In genomic region chr10:132400547-132401151, GRCh38 we compare ENCODE assay signal across 11 cellular contexts. TPM values are rescaled to one million over a fixed set of nuclear protein-coding genes. Genes with fewer than 3 reads are reported as not detected.
DNase-seq lines count a peak whose midpoint lies in the region; ATAC-seq lines count a peak whose summit lies in the region.
"Had no signal": no experiment of that assay in that cellular context is flagged by ENCODE, and none has a peak within 500 bp of the region (broad histone marks: within the 10 kb centered on the region; RNA-seq: fewer than 3 reads in every experiment).

No MANE protein-coding gene starts in this region.

- H3K4me1 Mint-ChIP-seq in naive B cell = peaks cover 29 to 53% (median 42%) of the 10 kb centered on the region in 3 donors

- no peaks in the 10 kb centered on the region for H3K4me1 ChIP-seq in urinary bladder (ENCODE audit: insufficient read depth)

- H3K27ac Mint-ChIP-seq in naive B cell = peak overlapping the region; percentile 9 to 95 (median 66)
- H3K27ac Mint-ChIP-seq: activated CD8-positive, alpha-beta T cell treated with anti-CD3 and anti-CD28 coated beads, Interleukin-2, amount 10 ng/mL, durations not matched to agents 7 days and 5 days; activated naive CD4-positive, alpha-beta T cell treated with anti-CD3 and anti-CD28 coated beads, Interleukin-2, amount 50 U/mL, for 24 hours had no signal

- 66% methylated on average over 17 of the region's 17 CpGs for WGBS in urinary bladder

- intact Hi-C loops in Right ventricle myocardium inferior (cut with DNase I) (no loop called here), cardiac septum (cut with DNase I) (no loop called here), Right ventricle myocardium superior (cut with DNase I) (no loop called here)

- peak overlapping the region in 6 of 8 donors; percentile 4 to 92 (median 32) for H3K4me3 Mint-ChIP-seq in naive B cell
- H3K4me3 Mint-ChIP-seq: activated CD8-positive, alpha-beta T cell treated with anti-CD3 and anti-CD28 coated beads, Interleukin-2, amount 10 ng/mL, durations not matched to agents 7 days and 5 days; activated naive CD4-positive, alpha-beta T cell treated with anti-CD3 and anti-CD28 coated beads, Interleukin-2, amount 50 U/mL, for 24 hours had no signal

- no peaks in the 10 kb centered on the region for H3K36me3 Mint-ChIP-seq in naive B cell
- H3K36me3 Mint-ChIP-seq: activated naive CD4-positive, alpha-beta T cell treated with anti-CD3 and anti-CD28 coated beads, Interleukin-2, amount 50 U/mL, for 24 hours had no signal

- no peak overlapping the region for H3K4me3 ChIP-seq in urinary bladder (ENCODE audit: low read depth, low read length)

- peaks cover 5% of the 10 kb centered on the region for H3K36me3 ChIP-seq in urinary bladder (ENCODE audit: insufficient read depth)

- H3K9me3 Mint-ChIP-seq in naive B cell = no peaks in the 10 kb centered on the region
- H3K9me3 Mint-ChIP-seq: activated naive CD4-positive, alpha-beta T cell treated with anti-CD3 and anti-CD28 coated beads, Interleukin-2, amount 50 U/mL, for 24 hours had no signal

- H3K27ac ChIP-seq in urinary bladder (ENCODE audit: low read depth) = peak overlapping the region; percentile 86

- DNase-seq in Right ventricle myocardium inferior (ENCODE audit: missing footprints) (peak; percentile 69), cardiac septum (ENCODE audit: low spot score) (no peak), Right ventricle myocardium superior (peak; percentile 56), naive B cell (no peak), dedifferentiated amniotic fluid mesenchymal stem cell (ENCODE audit: extremely low spot score) (no peak)
- DNase-seq: activated CD8-positive, alpha-beta T cell treated with anti-CD3 and anti-CD28 coated beads, Interleukin-2, amount 10 ng/mL, durations not matched to agents 7 days and 5 days; NCI-H1694 had no signal

- ATAC-seq in Right ventricle myocardium inferior (no peak), Right ventricle myocardium superior (ENCODE audit: poor library complexity) (peak; percentile 6), naive B cell (ENCODE audit: low read depth in 2 of 2) (no peak), HG03460 (IDR thresholded peaks at IDR 0.05; ENCODE audit: unreplicated experiment) (no peak), HG03469 (IDR thresholded peaks at IDR 0.05; ENCODE audit: unreplicated experiment) (no peak)
- ATAC-seq: activated CD8-positive, alpha-beta T cell treated with anti-CD3 and anti-CD28 coated beads, Interleukin-2, amount 10 ng/mL, durations not matched to agents 7 days and 5 days had no signal

- H3K27me3 Mint-ChIP-seq in naive B cell = no peaks in the 10 kb centered on the region
- H3K27me3 Mint-ChIP-seq: activated naive CD4-positive, alpha-beta T cell treated with anti-CD3 and anti-CD28 coated beads, Interleukin-2, amount 50 U/mL, for 24 hours had no signal

RNA-seq across cellular contexts. Expression of gene PWWP2B, which starts 3.6 kb away (rescaled TPM):
- 22.3 TPM for total RNA-seq in Right ventricle myocardium inferior
- 14.3 TPM for total RNA-seq in cardiac septum
- total RNA-seq in Right ventricle myocardium superior = 23.0 TPM
- 10 to 100 TPM in 1 of 6 donors, 1 to 10 TPM in 5; 3.3 to 10.3 (median 6.2) TPM for polyA plus RNA-seq in naive B cell (ENCODE audit: low read depth in 6 of 6)
- total RNA-seq in urinary bladder = 6.8 TPM
- 16.6 TPM for polyA plus RNA-seq in urinary bladder

Comparison
In these comparisons a context has a peak if more than half of its experiments do, and no peak if none do; other contexts are left out.
1. DNase-seq: peak in Right ventricle myocardium inferior (single experiment) and Right ventricle myocardium superior (single experiment); none in cardiac septum (single experiment), naive B cell (single experiment) and dedifferentiated amniotic fluid mesenchymal stem cell (single experiment).